ENCODE assay signal across 12 cellular contexts in the genomic region with DNA sequence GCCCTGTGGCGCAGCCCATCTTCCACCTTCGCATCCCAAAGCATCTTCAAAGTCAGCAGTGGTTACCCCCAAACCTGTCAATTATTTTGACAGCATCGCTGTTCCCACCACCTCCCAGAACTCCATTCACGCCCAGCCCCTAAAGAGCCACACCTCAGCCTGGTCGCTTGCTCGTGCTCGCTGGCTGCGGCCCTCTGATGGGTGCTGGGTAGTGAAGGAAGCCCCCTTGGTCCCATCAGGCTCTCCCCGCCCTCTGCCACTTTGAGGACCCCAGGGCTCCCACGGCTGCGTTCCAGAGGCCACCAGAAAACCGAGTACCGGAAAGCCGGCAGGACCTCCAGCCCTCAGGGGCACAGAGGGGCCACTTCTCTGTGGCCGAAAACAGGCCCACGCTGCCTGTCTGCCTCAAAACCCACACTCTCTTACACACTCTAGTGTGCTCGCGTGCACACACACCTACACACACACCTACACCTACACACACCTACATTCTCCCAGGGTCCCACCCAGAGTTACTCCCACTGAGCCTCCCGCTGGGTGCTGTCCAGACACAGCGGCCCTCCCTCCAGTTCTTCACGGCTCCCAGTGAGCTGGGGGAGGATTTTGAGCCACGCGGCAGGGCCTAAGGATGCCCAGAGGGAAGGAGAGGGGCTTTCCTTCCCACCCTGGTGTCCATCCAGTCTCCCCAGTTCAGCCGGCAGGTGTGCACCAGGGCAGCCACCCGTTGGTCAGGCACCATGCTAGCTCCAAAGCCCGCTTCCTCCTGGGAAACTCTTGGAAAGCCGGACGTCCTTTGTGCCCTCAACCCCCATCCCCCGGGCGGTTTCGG. TPM values are rescaled to one million over a fixed set of nuclear protein-coding genes. Genes with fewer than 3 reads are reported as not detected.
DNase-seq lines count a peak whose midpoint lies in the region; ATAC-seq and FAIRE-seq lines count a peak whose summit lies in the region.
"Had no signal": no experiment of that assay in that cellular context is flagged by ENCODE, and none has a peak within 500 bp of the region (broad histone marks: within the 10 kb centered on the region; RNA-seq: fewer than 3 reads in every experiment).

No MANE protein-coding gene starts in this region.

- WGBS in right cardiac atrium, result 13% methylated on average over 31 of the region's 31 CpGs

- H3K27ac ChIP-seq in right cardiac atrium (ENCODE audit: low read length), result no peak overlapping the region
- H3K27ac ChIP-seq: KMS-11 had no signal

- ATAC-seq in right cardiac atrium, result peak in 1 of 2 donors; percentile 7
- no peak for ATAC-seq in Right ventricle myocardium superior (ENCODE audit: poor library complexity)
- ATAC-seq in activated naive CD8-positive, alpha-beta T cell treated with anti-CD3 and anti-CD28 coated beads, Interleukin-2, amount 50 U/mL, for 24 hours, result no peak
- no peak for ATAC-seq in naive B cell (ENCODE audit: low read depth in 2 of 2)
- ATAC-seq in left colon, result no peak

- peak; percentile 96 for FAIRE-seq in urothelium cell line (lab: Jason Lieb, UNC)
- FAIRE-seq: bronchial epithelial cell had no signal

- H3K9me3 Mint-ChIP-seq in activated naive CD8-positive, alpha-beta T cell treated with anti-CD3 and anti-CD28 coated beads, Interleukin-2, amount 50 U/mL, for 24 hours, result no peaks in the 10 kb centered on the region
- H3K9me3 Mint-ChIP-seq in naive B cell, result peaks cover 0 to 15% (median 2%) of the 10 kb centered on the region in 7 donors

- H3K36me3 Mint-ChIP-seq in activated naive CD8-positive, alpha-beta T cell treated with anti-CD3 and anti-CD28 coated beads, Interleukin-2, amount 50 U/mL, for 24 hours (ENCODE audit: low read depth), result no peaks in the 10 kb centered on the region
- H3K36me3 Mint-ChIP-seq in naive B cell, result peaks cover 0 to 16% of the 10 kb centered on the region in 2 donors

- no peaks in the 10 kb centered on the region for H3K27me3 ChIP-seq in right cardiac atrium (ENCODE audit: control insufficient read depth, insufficient read depth)

- peak overlapping the region; percentile 59 for H3K27ac Mint-ChIP-seq in activated naive CD8-positive, alpha-beta T cell treated with anti-CD3 and anti-CD28 coated beads, Interleukin-2, amount 50 U/mL, for 24 hours
- no peak overlapping the region for H3K27ac Mint-ChIP-seq in naive B cell

- H3K27me3 Mint-ChIP-seq in activated naive CD8-positive, alpha-beta T cell treated with anti-CD3 and anti-CD28 coated beads, Interleukin-2, amount 50 U/mL, for 24 hours, result peaks cover 79% of the 10 kb centered on the region
- H3K27me3 Mint-ChIP-seq in naive B cell, result peaks cover 46 to 81% (median 75%) of the 10 kb centered on the region in 3 donors

- peak overlapping the region; percentile 50 for H3K4me3 Mint-ChIP-seq in activated naive CD8-positive, alpha-beta T cell treated with anti-CD3 and anti-CD28 coated beads, Interleukin-2, amount 50 U/mL, for 24 hours
- peak overlapping the region in 6 of 8 donors; percentile 16 to 79 (median 54) for H3K4me3 Mint-ChIP-seq in naive B cell

- peak overlapping the region; percentile 12 for H3K4me3 ChIP-seq in right cardiac atrium (ENCODE audit: low read length)

- intact Hi-C loops in right cardiac atrium (cut with DNase I), result loop anchor here in 3 of 4 donors (10.0 kb wide), 2 partner anchors 233 to 243 kb away; no protein-coding TSS in a partner anchor
- intact Hi-C loops in Right ventricle myocardium superior (cut with DNase I), result no loop called here
- intact Hi-C loops in left colon (cut with DNase I, micrococcal nuclease), result no loop called here

- no peak for DNase-seq in right cardiac atrium
- DNase-seq in Right ventricle myocardium superior, result no peak
- no peak for DNase-seq in activated naive CD8-positive, alpha-beta T cell treated with anti-CD3 and anti-CD28 coated beads, Interleukin-2, amount 50 U/mL, for 24 hours
- no peak for DNase-seq in naive B cell
- DNase-seq in urothelium cell line (ENCODE audit: low spot score), result no peak
- no peak for DNase-seq in NOMO-1 treated with DMSO at 0.1 percent for 48 hours (lab: John Stamatoyannopoulos, UW; ENCODE audit: unreplicated experiment)
- DNase-seq in left colon, result no peak
- no peak for DNase-seq in Kasumi-1 (lab: John Stamatoyannopoulos, UW)
- DNase-seq: NCI-H774 had no signal

- H3K9me3 ChIP-seq in right cardiac atrium (ENCODE audit: control insufficient read depth, low read length), result no peaks in the 10 kb centered on the region

- H3K4me1 Mint-ChIP-seq in activated naive CD8-positive, alpha-beta T cell treated with anti-CD3 and anti-CD28 coated beads, Interleukin-2, amount 50 U/mL, for 24 hours, result peaks cover 30% of the 10 kb centered on the region
- H3K4me1 Mint-ChIP-seq in naive B cell, result peaks cover 17 to 36% (median 27%) of the 10 kb centered on the region in 3 donors

- peaks cover 3% of the 10 kb centered on the region for H3K4me1 ChIP-seq in right cardiac atrium (ENCODE audit: control insufficient read depth, insufficient read depth, low read length)

RNA-seq across cellular contexts. Expression of gene VSTM2B, which starts 1.9 kb away (rescaled TPM):
- not detected for total RNA-seq in right cardiac atrium
- not detected for polyA plus RNA-seq in right cardiac atrium
- not detected for total RNA-seq in Right ventricle myocardium superior
- polyA plus RNA-seq in naive B cell (ENCODE audit: low read depth in 6 of 6), result not detected
- total RNA-seq in left colon, result not detected
- total RNA-seq: bronchial epithelial cell, renal cortical epithelial cell had no signal

Comparison
In these comparisons a context has a peak if more than half of its experiments do, and no peak if none do; other contexts are left out.
1. intact Hi-C loops: an anchor here in right cardiac atrium (10.0 kb wide); none called in Right ventricle myocardium superior and left colon.